Comparison of ENCODE assay signal across 9 cellular contexts in the genomic region with DNA sequence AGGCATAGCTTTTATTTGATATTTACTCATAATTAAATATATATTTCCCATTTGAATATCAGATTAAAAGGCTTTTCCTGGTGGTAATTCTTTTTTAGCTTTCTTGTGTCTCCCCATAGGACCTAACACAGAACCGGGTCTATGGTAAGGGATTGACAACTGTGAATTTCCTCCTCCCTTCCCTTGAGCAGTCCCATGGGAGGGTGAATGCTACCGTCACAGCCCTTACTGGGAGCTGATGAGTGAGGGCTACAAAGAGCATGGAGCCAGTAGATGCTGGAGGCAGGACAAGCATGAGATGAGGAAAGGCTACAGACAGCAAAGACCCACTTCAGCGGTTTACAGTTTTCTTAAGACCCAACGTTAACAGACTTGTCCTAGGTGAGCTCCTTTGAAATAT.
"Had no signal": no experiment of that assay in that cellular context is flagged by ENCODE, and none has a peak within 500 bp of the region (broad histone marks: within the 10 kb centered on the region; RNA-seq: fewer than 3 reads in every experiment).

No MANE protein-coding gene starts in this region.

- H3K27ac ChIP-seq: GM23248, HL-60 had no signal

- H2AFZ ChIP-seq: GM23248 had no signal

- ATAC-seq: HCT116, HepG2, K562 had no signal

- H3K27ac Mint-ChIP-seq: HFFc6 had no signal

- H3K9me3 Mint-ChIP-seq: HFFc6 had no signal

- H3K4me3 Mint-ChIP-seq: HFFc6 had no signal

- H3K4me3 ChIP-seq: GM23248, HAP-1, K562 had no signal

- H3K36me3 ChIP-seq: HAP-1 had no signal

- H3K4me1 ChIP-seq: HAP-1 had no signal

- H3K9ac ChIP-seq: GM23248 had no signal

- DNase-seq: GM23248, GOT3, H7, HFFc6 had no signal

- H3K9me3 ChIP-seq: HAP-1 had no signal
